8 cellular contexts compared by ENCODE assay signal in the genomic region with DNA sequence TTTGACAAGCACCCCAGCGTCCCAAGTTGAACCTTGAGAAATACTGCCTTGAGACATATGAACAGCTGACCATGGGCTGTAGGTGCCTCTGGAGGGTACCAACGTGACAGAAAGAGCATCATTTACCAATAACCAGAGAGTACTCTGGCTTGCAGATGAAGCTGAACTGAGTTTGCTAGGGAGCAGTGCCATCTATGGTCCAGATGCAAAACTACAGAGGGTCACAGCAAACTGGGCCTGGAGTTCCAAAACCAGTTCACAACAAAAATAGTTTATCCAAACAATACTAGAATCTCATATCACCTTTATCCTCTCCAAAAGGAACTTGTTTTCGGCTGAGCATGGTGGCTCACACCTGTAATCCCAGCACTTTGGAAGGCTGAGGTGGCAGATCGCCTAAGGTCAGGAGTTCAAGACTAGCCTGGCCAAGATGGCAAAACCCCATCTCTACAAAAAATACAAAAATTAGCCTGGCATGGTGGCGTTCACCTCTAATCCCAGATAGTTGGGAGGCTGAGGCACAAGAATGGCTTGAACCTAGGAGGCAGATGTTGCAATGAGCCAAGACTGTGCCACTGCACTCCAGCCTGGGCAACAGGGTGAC.
DNase-seq lines count a peak whose midpoint lies in the region; ATAC-seq and TF ChIP-seq lines count a peak whose summit lies in the region.

No MANE protein-coding gene starts in this region.

- H3K9me3 Mint-ChIP-seq in activated naive CD4-positive, alpha-beta T cell treated with anti-CD3 and anti-CD28 coated beads for 36 hours, result no peaks in the 10 kb centered on the region

- no peaks in the 10 kb centered on the region for H3K27me3 ChIP-seq in NT2/D1 (ENCODE audit: insufficient read depth, insufficient read length)
- no peaks in the 10 kb centered on the region for H3K27me3 ChIP-seq in prostate gland (replicated peaks; ENCODE audit: insufficient read depth)

- no peak overlapping the region for H3K9ac ChIP-seq in NT2/D1 (ENCODE audit: insufficient read length, low read depth)

- H3K4me1 Mint-ChIP-seq in activated naive CD4-positive, alpha-beta T cell treated with anti-CD3 and anti-CD28 coated beads for 36 hours (ENCODE audit: low read depth), result no peaks in the 10 kb centered on the region

- H3K4me3 Mint-ChIP-seq in activated naive CD4-positive, alpha-beta T cell treated with anti-CD3 and anti-CD28 coated beads for 36 hours, result no peak overlapping the region

- H3K9me3 ChIP-seq in NT2/D1 (ENCODE audit: insufficient read depth, low read length), result no peaks in the 10 kb centered on the region
- no peaks in the 10 kb centered on the region for H3K9me3 ChIP-seq in prostate gland

- no peak overlapping the region for H3K27ac ChIP-seq in prostate gland

- 56% methylated on average over 5 of the region's 5 CpGs for WGBS in prostate gland

- H3K27me3 Mint-ChIP-seq in activated naive CD4-positive, alpha-beta T cell treated with anti-CD3 and anti-CD28 coated beads for 36 hours (ENCODE audit: low read depth), result no peaks in the 10 kb centered on the region

- ATAC-seq in HG02938 (IDR thresholded peaks at IDR 0.05; ENCODE audit: unreplicated experiment) (no peak), GM19023 (IDR thresholded peaks at IDR 0.05; ENCODE audit: unreplicated experiment) (no peak)

- peaks cover 54% of the 10 kb centered on the region for H3K36me3 ChIP-seq in NT2/D1 (ENCODE audit: insufficient read depth, insufficient read length, low read length)
- H3K36me3 ChIP-seq in prostate gland, result no peaks in the 10 kb centered on the region

- TF ChIP-seq POLR2A in prostate gland (IDR thresholded peaks at IDR 0.05), result no peak

- CTCF ChIA-PET in activated naive CD4-positive, alpha-beta T cell treated with anti-CD3 and anti-CD28 coated beads for 36 hours (lab: Charles Lee), result interaction anchor here (0.6 to 8.8 kb wide), 5 partner anchors 76 to 350 kb away, joined by 3 to 76 read pairs (median 3); no protein-coding TSS in a partner anchor

- intact Hi-C loops in activated naive CD4-positive, alpha-beta T cell treated with anti-CD3 and anti-CD28 coated beads for 36 hours (cut with micrococcal nuclease), result loop anchor here (1.0 to 5.0 kb wide), 2 partner anchors 80 to 118 kb away; no protein-coding TSS in a partner anchor
- intact Hi-C loops in prostate gland (cut with DNase I), result loop anchor here (1.0 to 2.0 kb wide), 2 partner anchors 82 to 118 kb away; no protein-coding TSS in a partner anchor

- no peaks in the 10 kb centered on the region for H3K4me1 ChIP-seq in NT2/D1 (ENCODE audit: insufficient read depth, insufficient read length)
- peaks cover 3% of the 10 kb centered on the region for H3K4me1 ChIP-seq in prostate gland (replicated peaks)

- TF ChIP-seq CTCF in GM12875 (IDR thresholded peaks at IDR 0.05; ENCODE audit: borderline replicate concordance, insufficient read depth, low read depth, low read length) (peak; percentile 66; the same call in 1 of the 2 replicates), prostate gland (IDR thresholded peaks at IDR 0.05) (peak in 3 of 4 experiments; percentile 15 to 62 (median 58))

- no peak overlapping the region for H3K4me3 ChIP-seq in GM12875 (ENCODE audit: low read depth, low read length)
- H3K4me3 ChIP-seq in NT2/D1 (ENCODE audit: insufficient read length, low read depth), result no peak overlapping the region
- H3K4me3 ChIP-seq in prostate gland, result no peak overlapping the region

- H3K27ac Mint-ChIP-seq in activated naive CD4-positive, alpha-beta T cell treated with anti-CD3 and anti-CD28 coated beads for 36 hours, result no peak overlapping the region

- DNase-seq in AG20443 (ENCODE audit: low spot score), result peak; percentile 78
- peak; percentile 18 for DNase-seq in NT2/D1 (ENCODE audit: low read depth, low spot score)
- DNase-seq in activated naive CD4-positive, alpha-beta T cell treated with anti-CD3 and anti-CD28 coated beads for 36 hours, result peak; percentile 56
- peak; percentile 45 for DNase-seq in globus pallidus (ENCODE audit: low spot score)
- DNase-seq in prostate gland (ENCODE audit: low spot score), result no peak

- peaks cover 27% of the 10 kb centered on the region for H3K36me3 Mint-ChIP-seq in activated naive CD4-positive, alpha-beta T cell treated with anti-CD3 and anti-CD28 coated beads for 36 hours (ENCODE audit: low read depth)
